Comparison of ENCODE assay signal across 21 cellular contexts in genomic region chr17:48187867-48188608, GRCh38.
DNase-seq lines count a peak whose midpoint lies in the region.
"Had no signal": no experiment of that assay in that cellular context is flagged by ENCODE, and none has a peak within 500 bp of the region (broad histone marks: within the 10 kb centered on the region; RNA-seq: fewer than 3 reads in every experiment).

No MANE protein-coding gene starts in this region.

- peak; percentile 84 for DNase-seq in DMS79 (lab: John Stamatoyannopoulos, UW)
- DNase-seq in NCI-H187 treated with DMSO at 0.1 percent for 48 hours (lab: John Stamatoyannopoulos, UW) = peak; percentile 92
- peak; percentile 100 for DNase-seq in NCI-H510A treated with DMSO at 0.1 percent for 48 hours (lab: John Stamatoyannopoulos, UW)
- peak; percentile 79 for DNase-seq in kidney glomerular epithelial cell (lab: John Stamatoyannopoulos, UW)
- DNase-seq in MV-4-11 (lab: John Stamatoyannopoulos, UW) = no peak
- DNase-seq in foreskin melanocyte = no peak
- no peak for DNase-seq in hippocampal formation (lab: John Stamatoyannopoulos, UW)
- DNase-seq: activated CD4-positive, alpha-beta memory T cell treated with anti-CD3 and anti-CD28 coated beads, Interleukin-2, amount 10 ng/mL, durations not matched to agents 7 days and 5 days; activated effector memory CD4-positive, alpha-beta T cell treated with Interleukin-2 at 50 U/mL for 16 hours; CD4-positive, CD25-positive, alpha-beta regulatory T cell; cerebellar nuclear complex; glutamatergic neuron; GOT3; KBM-7; MG63; NCI-H2081 treated with DMSO at 0.1 percent for 48 hours; NK-92 treated with Interleukin-12 subunit alpha and Interleukin-12 subunit beta, amount 100 ng/mL, for 24 hours; PC-9; SIG-M5; sigmoid colon; thyroid gland had no signal

Comparison
In these comparisons a context has a peak if more than half of its experiments do, and no peak if none do; other contexts are left out.
1. DNase-seq: peak in DMS79 (single experiment), NCI-H187 treated with DMSO at 0.1 percent for 48 hours (single experiment), NCI-H510A treated with DMSO at 0.1 percent for 48 hours (single experiment) and kidney glomerular epithelial cell (single experiment); none in MV-4-11 (single experiment), foreskin melanocyte (single experiment) and hippocampal formation (0 of 2).